8 cellular contexts compared by ENCODE assay signal in the genomic region with DNA sequence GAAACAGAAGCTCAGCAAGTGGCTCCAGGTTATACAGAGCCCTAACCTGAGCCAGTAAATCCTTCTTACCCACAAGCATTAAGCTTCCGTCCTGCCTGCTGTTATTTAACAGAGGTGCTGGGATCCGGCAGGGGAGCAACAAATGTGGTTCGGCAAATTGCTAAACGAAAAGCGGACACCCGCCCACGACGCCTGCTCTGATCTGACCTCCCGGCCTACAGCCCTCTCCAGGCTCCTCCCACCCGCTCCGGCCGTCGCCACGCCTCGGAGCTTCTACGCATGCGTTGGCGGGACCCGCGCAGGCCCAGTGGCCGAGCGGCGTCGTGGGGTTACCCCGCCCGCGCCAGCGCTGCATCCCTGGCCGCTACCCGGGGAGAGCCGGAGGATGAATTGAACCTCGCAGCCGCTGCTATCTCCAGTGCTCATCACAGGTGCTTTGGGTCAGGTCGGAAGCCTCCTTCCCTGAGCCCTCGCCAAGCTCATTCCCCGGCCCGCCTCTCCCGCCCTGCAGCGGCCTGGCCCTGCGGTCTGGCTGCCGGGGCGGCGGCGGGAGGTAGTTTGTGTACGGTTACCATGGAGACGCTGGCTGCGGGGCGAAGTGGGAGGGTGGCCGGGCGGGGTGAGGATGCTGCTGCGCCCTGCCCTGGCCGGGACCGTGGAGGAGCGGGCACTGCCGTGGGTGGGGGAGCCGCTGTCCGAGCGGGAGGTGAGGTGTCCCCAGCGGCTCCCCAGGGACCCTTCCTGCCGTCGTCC. TPM values are rescaled to one million over a fixed set of nuclear protein-coding genes. Genes with fewer than 3 reads are reported as not detected.
DNase-seq lines count a peak whose midpoint lies in the region; ATAC-seq and TF ChIP-seq lines count a peak whose summit lies in the region.

A gene with protein sequence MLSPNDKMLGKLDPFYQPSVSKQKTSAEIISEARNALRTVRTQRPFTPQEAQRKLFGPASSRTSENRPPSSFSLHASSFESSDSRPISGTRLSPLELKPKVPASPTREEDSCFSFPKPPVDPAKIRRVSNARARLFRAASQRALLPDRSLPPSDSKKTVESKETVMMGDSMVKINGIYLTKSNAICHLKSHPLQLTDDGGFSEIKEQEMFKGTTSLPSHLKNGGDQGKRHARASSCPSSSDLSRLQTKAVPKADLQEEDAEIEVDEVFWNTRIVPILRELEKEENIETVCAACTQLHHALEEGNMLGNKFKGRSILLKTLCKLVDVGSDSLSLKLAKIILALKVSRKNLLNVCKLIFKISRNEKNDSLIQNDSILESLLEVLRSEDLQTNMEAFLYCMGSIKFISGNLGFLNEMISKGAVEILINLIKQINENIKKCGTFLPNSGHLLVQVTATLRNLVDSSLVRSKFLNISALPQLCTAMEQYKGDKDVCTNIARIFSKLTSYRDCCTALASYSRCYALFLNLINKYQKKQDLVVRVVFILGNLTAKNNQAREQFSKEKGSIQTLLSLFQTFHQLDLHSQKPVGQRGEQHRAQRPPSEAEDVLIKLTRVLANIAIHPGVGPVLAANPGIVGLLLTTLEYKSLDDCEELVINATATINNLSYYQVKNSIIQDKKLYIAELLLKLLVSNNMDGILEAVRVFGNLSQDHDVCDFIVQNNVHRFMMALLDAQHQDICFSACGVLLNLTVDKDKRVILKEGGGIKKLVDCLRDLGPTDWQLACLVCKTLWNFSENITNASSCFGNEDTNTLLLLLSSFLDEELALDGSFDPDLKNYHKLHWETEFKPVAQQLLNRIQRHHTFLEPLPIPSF (plus strand): TSS at position 307 of the 753 bp plus-strand sequence. CDS start 5,846 bp downstream, outside the sequence.

- no peak for TF ChIP-seq CTCF in DOHH2 (IDR thresholded peaks at IDR 0.05; ENCODE audit: low read depth, low read length, poor library complexity, severe bottlenecking)
- no peak for TF ChIP-seq CTCF in nephron (IDR thresholded peaks at IDR 0.05; ENCODE audit: unreplicated experiment in 3 of 3)

- peak within 1 kb of the TSS; percentile 31 to 73 (median 66) for H3K27ac Mint-ChIP-seq in nephron

- H3K36me3 ChIP-seq in DOHH2 (ENCODE audit: control insufficient read depth, low read length): no peaks in the 10 kb centered on the region

- no peaks in the 10 kb centered on the region for H3F3A ChIP-seq in DOHH2 (ENCODE audit: control insufficient read depth, insufficient read depth)

- H3K4me1 Mint-ChIP-seq in nephron: peaks cover 17% of the 10 kb centered on the region

- H3K4me1 ChIP-seq in DOHH2 (ENCODE audit: control insufficient read depth, low read length): peaks cover 12% of the 10 kb centered on the region

- DNase-seq in GOT3 (lab: John Stamatoyannopoulos, UW) (peak; percentile 85), LHCN-M2 (ENCODE audit: low read depth) (peak; percentile 86), RPMI8226 (peak; percentile 90), fibroblast of the conjunctiva (ENCODE audit: low read depth) (peak; percentile 74)
- peak; percentile 83 for DNase-seq in activated effector memory CD4-positive, alpha-beta T cell treated with Interleukin-2 at 50 U/mL for 16 hours
- DNase-seq in stimulated activated naive CD8-positive, alpha-beta T cell treated with anti-CD3 and anti-CD28 coated beads, Interleukin-15, Interleukin-2, amounts not matched to agents 100 U/mL and 50 U/mL, for 24 hours: peak; percentile 96

- H3K79me2 ChIP-seq in DOHH2 (ENCODE audit: control insufficient read depth, low read length): no peaks in the 10 kb centered on the region

- ATAC-seq in stimulated activated naive CD8-positive, alpha-beta T cell treated with anti-CD3 and anti-CD28 coated beads, Interleukin-15, Interleukin-2, amounts not matched to agents 100 U/mL and 50 U/mL, for 24 hours: peak; percentile 88

- H3K4me3 Mint-ChIP-seq in nephron: peak within 1 kb of the TSS; percentile 85 to 92 (median 91)

- H3K27ac ChIP-seq in DOHH2 (ENCODE audit: low read depth, low read length): no peak within 1 kb of the TSS

- H3K9me3 Mint-ChIP-seq in nephron: no peaks in the 10 kb centered on the region

- H3K36me3 Mint-ChIP-seq in nephron (ENCODE audit: low read depth): no peaks in the 10 kb centered on the region

- H3K27me3 ChIP-seq in DOHH2 (ENCODE audit: control insufficient read depth, low read length): no peaks in the 10 kb centered on the region

- H3K4me2 ChIP-seq in DOHH2 (ENCODE audit: low read length): peak within 1 kb of the TSS; percentile 84

- H3K9me3 ChIP-seq in DOHH2 (ENCODE audit: control insufficient read depth, insufficient read depth, low read length): no peaks in the 10 kb centered on the region

- no peaks in the 10 kb centered on the region for H3K27me3 Mint-ChIP-seq in nephron (ENCODE audit: low read depth)

- no peaks in the 10 kb centered on the region for H3K9me2 ChIP-seq in DOHH2 (replicated peaks; ENCODE audit: control insufficient read depth, low read length)

- H3K4me3 ChIP-seq in DOHH2 (ENCODE audit: low read length): peak within 1 kb of the TSS; percentile 82

- H4K20me1 ChIP-seq in DOHH2 (ENCODE audit: control insufficient read depth, insufficient read depth, low read depth, low read length): no peaks in the 10 kb centered on the region

RNA-seq across cellular contexts. Expression of the gene that starts here (rescaled TPM):
- total RNA-seq in LHCN-M2 (2014; rRNA removed): 1.4 and 1.5 TPM in 2 replicates
- 2.3 TPM for polyA plus RNA-seq in LHCN-M2 (2012)
